Comparison of ENCODE assay signal across 1 cellular context in genomic region chr2:79638943-79639342, GRCh38.
TF ChIP-seq lines count a peak whose summit lies in the region.

No MANE protein-coding gene starts in this region.

TF ChIP-seq in SK-N-SH treated with all-trans-retinoic acid at 6 μM for 48 hours, 23 proteins besides CTCF, POLR2A, EP300 and RAD21 (continued from another document):
- TF ChIP-seq, protein P1, sequence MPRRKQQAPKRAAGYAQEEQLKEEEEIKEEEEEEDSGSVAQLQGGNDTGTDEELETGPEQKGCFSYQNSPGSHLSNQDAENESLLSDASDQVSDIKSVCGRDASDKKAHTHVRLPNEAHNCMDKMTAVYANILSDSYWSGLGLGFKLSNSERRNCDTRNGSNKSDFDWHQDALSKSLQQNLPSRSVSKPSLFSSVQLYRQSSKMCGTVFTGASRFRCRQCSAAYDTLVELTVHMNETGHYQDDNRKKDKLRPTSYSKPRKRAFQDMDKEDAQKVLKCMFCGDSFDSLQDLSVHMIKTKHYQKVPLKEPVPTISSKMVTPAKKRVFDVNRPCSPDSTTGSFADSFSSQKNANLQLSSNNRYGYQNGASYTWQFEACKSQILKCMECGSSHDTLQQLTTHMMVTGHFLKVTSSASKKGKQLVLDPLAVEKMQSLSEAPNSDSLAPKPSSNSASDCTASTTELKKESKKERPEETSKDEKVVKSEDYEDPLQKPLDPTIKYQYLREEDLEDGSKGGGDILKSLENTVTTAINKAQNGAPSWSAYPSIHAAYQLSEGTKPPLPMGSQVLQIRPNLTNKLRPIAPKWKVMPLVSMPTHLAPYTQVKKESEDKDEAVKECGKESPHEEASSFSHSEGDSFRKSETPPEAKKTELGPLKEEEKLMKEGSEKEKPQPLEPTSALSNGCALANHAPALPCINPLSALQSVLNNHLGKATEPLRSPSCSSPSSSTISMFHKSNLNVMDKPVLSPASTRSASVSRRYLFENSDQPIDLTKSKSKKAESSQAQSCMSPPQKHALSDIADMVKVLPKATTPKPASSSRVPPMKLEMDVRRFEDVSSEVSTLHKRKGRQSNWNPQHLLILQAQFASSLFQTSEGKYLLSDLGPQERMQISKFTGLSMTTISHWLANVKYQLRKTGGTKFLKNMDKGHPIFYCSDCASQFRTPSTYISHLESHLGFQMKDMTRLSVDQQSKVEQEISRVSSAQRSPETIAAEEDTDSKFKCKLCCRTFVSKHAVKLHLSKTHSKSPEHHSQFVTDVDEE (CRISPR knock-in tag; IDR thresholded peaks at IDR 0.05): no peak; the same call in 1 of the 2 replicates
- TF ChIP-seq ZNF70 (CRISPR knock-in tag; IDR thresholded peaks at IDR 0.05) (no peak), ESRRG (CRISPR knock-in tag; IDR thresholded peaks at IDR 0.05) (no peak), OSR1 (CRISPR knock-in tag; IDR thresholded peaks at IDR 0.05) (no peak), CSRNP3 (CRISPR knock-in tag; IDR thresholded peaks at IDR 0.05) (no peak), SNAI2 (CRISPR knock-in tag; IDR thresholded peaks at IDR 0.05) (no peak), ZFP30 (CRISPR knock-in tag; IDR thresholded peaks at IDR 0.05) (no peak), ZNF8 (CRISPR knock-in tag; IDR thresholded peaks at IDR 0.05) (no peak)
- TF ChIP-seq, protein P2, sequence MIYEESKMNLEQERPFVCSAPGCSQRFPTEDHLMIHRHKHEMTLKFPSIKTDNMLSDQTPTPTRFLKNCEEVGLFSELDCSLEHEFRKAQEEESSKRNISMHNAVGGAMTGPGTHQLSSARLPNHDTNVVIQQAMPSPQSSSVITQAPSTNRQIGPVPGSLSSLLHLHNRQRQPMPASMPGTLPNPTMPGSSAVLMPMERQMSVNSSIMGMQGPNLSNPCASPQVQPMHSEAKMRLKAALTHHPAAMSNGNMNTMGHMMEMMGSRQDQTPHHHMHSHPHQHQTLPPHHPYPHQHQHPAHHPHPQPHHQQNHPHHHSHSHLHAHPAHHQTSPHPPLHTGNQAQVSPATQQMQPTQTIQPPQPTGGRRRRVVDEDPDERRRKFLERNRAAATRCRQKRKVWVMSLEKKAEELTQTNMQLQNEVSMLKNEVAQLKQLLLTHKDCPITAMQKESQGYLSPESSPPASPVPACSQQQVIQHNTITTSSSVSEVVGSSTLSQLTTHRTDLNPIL (CRISPR knock-in tag; IDR thresholded peaks at IDR 0.05; ENCODE audit: low read depth): no peak
